Comparison of ENCODE assay signal across 21 cellular contexts in genomic region chr3:158248261-158248660, GRCh38.
"Had no signal": no experiment of that assay in that cellular context is flagged by ENCODE, and none has a peak within 500 bp of the region (broad histone marks: within the 10 kb centered on the region; RNA-seq: fewer than 3 reads in every experiment).

No MANE protein-coding gene starts in this region.

- H3K4me1 Mint-ChIP-seq: activated CD4-positive, alpha-beta T cell treated with anti-CD3 and anti-CD28 coated beads for 36 hours; brain; neural crest cell had no signal

- H3K27ac Mint-ChIP-seq: activated CD4-positive, alpha-beta T cell treated with anti-CD3 and anti-CD28 coated beads for 36 hours; activated CD8-positive, alpha-beta memory T cell treated with anti-CD3 and anti-CD28 coated beads, Interleukin-2, amount 10 ng/mL, durations not matched to agents 7 days and 5 days; activated naive CD4-positive, alpha-beta T cell treated with anti-CD3 and anti-CD28 coated beads, Interleukin-2, amount 50 U/mL, for 72 hours; brain; naive thymus-derived CD4-positive, alpha-beta T cell; stimulated activated naive B cell treated with anti-CD40 and anti-IgM and Interleukin-4, amounts not matched to agents 10 μg/mL and 1 μg/mL and 100 μg/mL, for 72 hours had no signal

- DNase-seq: activated CD4-positive, alpha-beta T cell treated with anti-CD3 and anti-CD28 coated beads for 36 hours; activated CD4-positive, alpha-beta T cell treated with anti-CD3 and anti-CD28 coated beads, Interleukin-2, amount 50 U/mL, for 48 hours; activated CD8-positive, alpha-beta memory T cell treated with anti-CD3 and anti-CD28 coated beads, Interleukin-2, amount 10 ng/mL, durations not matched to agents 7 days and 5 days; activated gamma-delta T cell treated with Interleukin-2 at 50 U/mL for 16 hours; activated T-cell treated with anti-CD3 and anti-CD28 coated beads for 4 hours; aorta; dermis blood vessel endothelial cell; effector CD8-positive, alpha-beta T cell; erythroblast; foreskin melanocyte; naive thymus-derived CD4-positive, alpha-beta T cell; posterior cingulate gyrus; small intestine; stimulated activated CD4-positive, alpha-beta T cell treated with anti-CD3 and anti-CD28 coated beads, Interleukin-2, amount 100 ng/mL, for 24 hours; stimulated activated naive B cell treated with anti-CD40 and anti-IgM and Interleukin-4, amounts not matched to agents 10 μg/mL and 1 μg/mL and 100 μg/mL, for 72 hours; transverse colon had no signal

- ATAC-seq: activated CD4-positive, alpha-beta T cell treated with anti-CD3 and anti-CD28 coated beads for 36 hours; activated CD8-positive, alpha-beta memory T cell treated with anti-CD3 and anti-CD28 coated beads, Interleukin-2, amount 10 ng/mL, durations not matched to agents 7 days and 5 days; activated naive CD4-positive, alpha-beta T cell treated with anti-CD3 and anti-CD28 coated beads, Interleukin-2, amount 50 U/mL, for 72 hours; left lobe of liver; naive thymus-derived CD4-positive, alpha-beta T cell; sciatic nerve had no signal

- H3K4me3 Mint-ChIP-seq: activated CD4-positive, alpha-beta T cell treated with anti-CD3 and anti-CD28 coated beads for 36 hours; activated CD8-positive, alpha-beta memory T cell treated with anti-CD3 and anti-CD28 coated beads, Interleukin-2, amount 10 ng/mL, durations not matched to agents 7 days and 5 days; brain; naive thymus-derived CD4-positive, alpha-beta T cell; neural crest cell; stimulated activated naive B cell treated with anti-CD40 and anti-IgM and Interleukin-4, amounts not matched to agents 10 μg/mL and 1 μg/mL and 100 μg/mL, for 72 hours had no signal
